ENCODE assay signal across 1 cellular context in the genomic region with DNA sequence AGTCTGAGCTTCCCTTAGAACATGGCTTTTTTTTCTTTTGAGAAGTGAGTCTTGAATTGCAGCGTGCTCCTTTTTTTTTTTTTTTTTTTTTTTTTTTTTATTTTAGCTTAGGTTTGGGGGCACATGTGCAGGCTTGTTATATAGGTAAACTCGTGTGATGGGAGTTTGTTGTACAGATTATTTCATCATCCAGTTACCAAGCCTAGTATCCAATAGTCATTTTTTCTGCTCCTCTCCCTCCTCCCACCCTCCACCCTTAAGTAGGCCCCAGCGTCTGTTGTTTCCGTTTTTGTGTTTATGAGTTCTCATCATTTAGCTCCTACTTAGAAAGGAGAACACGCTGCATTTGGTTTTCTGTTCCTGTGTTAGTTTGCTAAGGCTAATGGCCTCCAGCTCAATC.
TF ChIP-seq lines count a peak whose summit lies in the region.

No MANE protein-coding gene starts in this region.

TF ChIP-seq in K562, 482 proteins besides CTCF, POLR2A, EP300 and RAD21 (continued from another document):
- TF ChIP-seq, protein P1, sequence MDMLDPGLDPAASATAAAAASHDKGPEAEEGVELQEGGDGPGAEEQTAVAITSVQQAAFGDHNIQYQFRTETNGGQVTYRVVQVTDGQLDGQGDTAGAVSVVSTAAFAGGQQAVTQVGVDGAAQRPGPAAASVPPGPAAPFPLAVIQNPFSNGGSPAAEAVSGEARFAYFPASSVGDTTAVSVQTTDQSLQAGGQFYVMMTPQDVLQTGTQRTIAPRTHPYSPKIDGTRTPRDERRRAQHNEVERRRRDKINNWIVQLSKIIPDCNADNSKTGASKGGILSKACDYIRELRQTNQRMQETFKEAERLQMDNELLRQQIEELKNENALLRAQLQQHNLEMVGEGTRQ (CRISPR knock-in tag; IDR thresholded peaks at IDR 0.05) = no peak
- TF ChIP-seq POLR2B (IDR thresholded peaks at IDR 0.05; ENCODE audit: low read depth, partially characterized antibody) (no peak), CEBPG (CRISPR knock-in tag; IDR thresholded peaks at IDR 0.05) (no peak), CEBPG (tag; conservative IDR thresholded peaks at IDR 0.05 in 1 of 2, IDR thresholded peaks at IDR 0.05 in 1 of 2) (peak in 1 of 2 experiments; percentile 77; a peak in 2 of 4 replicates)
